8 cellular contexts compared by ENCODE assay signal in genomic region chr9:109098960-109099308, GRCh38. TPM values are rescaled to one million over a fixed set of nuclear protein-coding genes. Genes with fewer than 3 reads are reported as not detected.
DNase-seq lines count a peak whose midpoint lies in the region; ATAC-seq and TF ChIP-seq lines count a peak whose summit lies in the region.

No MANE protein-coding gene starts in this region.

- DNase-seq in stimulated activated CD4-positive, alpha-beta T cell treated with anti-CD3 and anti-CD28 coated beads, Interleukin-15, amount 100 ng/mL, for 24 hours = peak; percentile 13
- no peak for DNase-seq in stimulated activated CD4-positive, alpha-beta T cell treated with anti-CD3 and anti-CD28 coated beads, Interleukin-4, amount 100 ng/mL, for 1 hour
- DNase-seq in dorsolateral prefrontal cortex (no peak), osteoblast (ENCODE audit: insufficient read length, low spot score, missing footprints) (no peak), HEK293T (ENCODE audit: extremely low spot score) (no peak), NCI-H1436 treated with DMSO at 0.1 percent for 48 hours (lab: John Stamatoyannopoulos, UW) (no peak)
- DNase-seq in activated effector memory CD4-positive, alpha-beta T cell treated with Interleukin-2 at 50 U/mL for 16 hours = no peak

- peaks cover 15% of the 10 kb centered on the region for H3K36me3 ChIP-seq in osteoblast (ENCODE audit: insufficient read depth, low read length)

- H3K27ac ChIP-seq in dorsolateral prefrontal cortex = peak overlapping the region; percentile 10 to 92 (median 82)
- peak overlapping the region; percentile 59 for H3K27ac ChIP-seq in osteoblast (ENCODE audit: low read depth, low read length)

- peaks cover 86% of the 10 kb centered on the region for H3K79me2 ChIP-seq in osteoblast (ENCODE audit: insufficient read depth, low read length)

- peak in 5 of 56 donors; percentile 0 to 42 (median 1) for TF ChIP-seq CTCF in dorsolateral prefrontal cortex (IDR thresholded peaks at IDR 0.05 in 54 of 56, conservative IDR thresholded peaks at IDR 0.05 in 2 of 56; ENCODE audit: low read depth in 1 of 56, partially characterized antibody in 56 of 56)
- TF ChIP-seq CTCF in osteoblast (IDR thresholded peaks at IDR 0.05; ENCODE audit: extremely low read depth, low read depth, low read length) = peak; percentile 1

- no peaks in the 10 kb centered on the region for H3K27me3 ChIP-seq in dorsolateral prefrontal cortex
- no peaks in the 10 kb centered on the region for H3K27me3 ChIP-seq in osteoblast (ENCODE audit: insufficient read depth, low read length)

- H4K20me1 ChIP-seq in osteoblast (ENCODE audit: insufficient read depth, low read length) = peaks cover 42% of the 10 kb centered on the region

- POLR2A ChIA-PET in HEK293T (lab: Yijun Ruan, JAX) = no interaction called here

- no peak overlapping the region for H2AFZ ChIP-seq in osteoblast (ENCODE audit: low read length)

- peaks cover 41% of the 10 kb centered on the region for H3K4me1 ChIP-seq in osteoblast (ENCODE audit: insufficient read depth, low read length)

- intact Hi-C loops in dorsolateral prefrontal cortex (cut with DNase I) = no loop called here

- no peaks in the 10 kb centered on the region for H3K9me3 ChIP-seq in osteoblast (ENCODE audit: low read depth, low read length)

- peak overlapping the region in 26 of 59 donors; percentile 1 to 30 (median 14) for H3K4me3 ChIP-seq in dorsolateral prefrontal cortex
- no peak overlapping the region for H3K4me3 ChIP-seq in osteoblast (ENCODE audit: insufficient read depth, low read length)

- H3K4me2 ChIP-seq in osteoblast (ENCODE audit: insufficient read depth, low read length) = peak overlapping the region; percentile 69

- CTCF ChIA-PET in HEK293T (lab: Yijun Ruan, JAX) = no interaction called here

- no peak for ATAC-seq in HG03571 (IDR thresholded peaks at IDR 0.05; ENCODE audit: unreplicated experiment)

TF ChIP-seq in HEK293T, 16 proteins besides CTCF, POLR2A, EP300 and RAD21:
- TF ChIP-seq ARNT (IDR thresholded peaks at IDR 0.05) (no peak), ZNF384 (IDR thresholded peaks at IDR 0.05) (no peak), L3MBTL2 (conservative IDR thresholded peaks at IDR 0.05) (no peak), BHLHE40 (IDR thresholded peaks at IDR 0.05; ENCODE audit: borderline replicate concordance) (no peak), FOXK2 (IDR thresholded peaks at IDR 0.05) (no peak), LEF1 (IDR thresholded peaks at IDR 0.05; ENCODE audit: borderline replicate concordance) (no peak), ELF4 (IDR thresholded peaks at IDR 0.05) (no peak), FOXA1 (IDR thresholded peaks at IDR 0.05) (no peak), SP1 (IDR thresholded peaks at IDR 0.05) (no peak), TARDBP (IDR thresholded peaks at IDR 0.05) (no peak), CTBP1 (IDR thresholded peaks at IDR 0.05; ENCODE audit: borderline replicate concordance) (no peak), FOXM1 (IDR thresholded peaks at IDR 0.05; ENCODE audit: borderline replicate concordance) (no peak)
- TF ChIP-seq, protein P1, sequence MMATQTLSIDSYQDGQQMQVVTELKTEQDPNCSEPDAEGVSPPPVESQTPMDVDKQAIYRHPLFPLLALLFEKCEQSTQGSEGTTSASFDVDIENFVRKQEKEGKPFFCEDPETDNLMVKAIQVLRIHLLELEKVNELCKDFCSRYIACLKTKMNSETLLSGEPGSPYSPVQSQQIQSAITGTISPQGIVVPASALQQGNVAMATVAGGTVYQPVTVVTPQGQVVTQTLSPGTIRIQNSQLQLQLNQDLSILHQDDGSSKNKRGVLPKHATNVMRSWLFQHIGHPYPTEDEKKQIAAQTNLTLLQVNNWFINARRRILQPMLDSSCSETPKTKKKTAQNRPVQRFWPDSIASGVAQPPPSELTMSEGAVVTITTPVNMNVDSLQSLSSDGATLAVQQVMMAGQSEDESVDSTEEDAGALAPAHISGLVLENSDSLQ (IDR thresholded peaks at IDR 0.05) = no peak

RNA-seq across cellular contexts. Expression of gene TMEM245, which starts 20.8 kb away (rescaled TPM):
- total RNA-seq in dorsolateral prefrontal cortex (100 to 1,000 TPM in 1 of 120 experiments, 10 to 100 TPM in 119; 53.4 to 104 (median 72.3) TPM), osteoblast (45.2 and 46.9 TPM in 2 replicates)
